14 cellular contexts compared by ENCODE assay signal in genomic region chr2:151819920-151820319, GRCh38. TPM values are rescaled to one million over a fixed set of nuclear protein-coding genes. Genes with fewer than 3 reads are reported as not detected.
DNase-seq lines count a peak whose midpoint lies in the region; ATAC-seq and TF ChIP-seq lines count a peak whose summit lies in the region.
"Had no signal": no experiment of that assay in that cellular context is flagged by ENCODE, and none has a peak within 500 bp of the region (broad histone marks: within the 10 kb centered on the region; RNA-seq: fewer than 3 reads in every experiment).

No MANE protein-coding gene starts in this region.

- ATAC-seq in GM18519 (IDR thresholded peaks at IDR 0.05; ENCODE audit: low FRiP score, unreplicated experiment) = peak; percentile 66
- ATAC-seq in GM21360 (IDR thresholded peaks at IDR 0.05; ENCODE audit: unreplicated experiment) = peak; percentile 82
- peak; percentile 68 for ATAC-seq in HG03060 (IDR thresholded peaks at IDR 0.05; ENCODE audit: low read depth, unreplicated experiment)
- ATAC-seq in activated T-cell treated with anti-CD3 and anti-CD28 coated beads, Interleukin-2, amount 50 U/mL, for 72 hours (replicated peaks in 1 of 2) = peak; percentile 96 to 99
- no peak for ATAC-seq in aorta (ENCODE audit: low FRiP score)
- ATAC-seq: esophagus mucosa, left lung had no signal

- peak overlapping the region; percentile 44 for H3K27ac Mint-ChIP-seq in activated T-cell treated with anti-CD3 and anti-CD28 coated beads, Interleukin-2, amount 50 U/mL, for 72 hours
- H3K27ac Mint-ChIP-seq: CD14-positive monocyte had no signal

- no peaks in the 10 kb centered on the region for H3K27me3 Mint-ChIP-seq in activated T-cell treated with anti-CD3 and anti-CD28 coated beads, Interleukin-2, amount 50 U/mL, for 72 hours (ENCODE audit: low read depth)

- no peaks in the 10 kb centered on the region for H3K36me3 ChIP-seq in aorta (ENCODE audit: control insufficient read depth in 1 of 2, insufficient read depth in 2 of 2, low read length in 1 of 2)

- H3K27ac ChIP-seq in aorta (ENCODE audit: low read depth in 1 of 2, low read length in 2 of 2) = no peak overlapping the region
- H3K27ac ChIP-seq: left lung, right atrium auricular region had no signal

- DNase-seq in activated T-cell treated with anti-CD3 and anti-CD28 coated beads, Interleukin-2, amount 50 U/mL, for 72 hours = peak in 1 of 2 donors; percentile 4
- DNase-seq in aorta (no peak), erythroblast (lab: John Stamatoyannopoulos, UW) (no peak), DMS114 treated with DMSO at 0.1 percent for 48 hours (lab: John Stamatoyannopoulos, UW; ENCODE audit: unreplicated experiment) (no peak)
- DNase-seq in stimulated activated naive CD4-positive, alpha-beta T cell treated with Interleukin-2 at 50 U/mL for 16 hours (lab: John Stamatoyannopoulos, UW) = no peak
- DNase-seq: activated CD4-positive, alpha-beta T cell treated with anti-CD3 and anti-CD28 coated beads for 48 hours; left lung; NCI-H446 treated with DMSO at 0.1 percent for 48 hours had no signal

- intact Hi-C loops in aorta (cut with DNase I) = loop anchor here (5.0 to 10.0 kb wide), 3 partner anchors 125 to 205 kb away; no protein-coding TSS in a partner anchor

- H3K4me3 Mint-ChIP-seq in activated T-cell treated with anti-CD3 and anti-CD28 coated beads, Interleukin-2, amount 50 U/mL, for 72 hours = peak overlapping the region; percentile 39 to 72
- H3K4me3 Mint-ChIP-seq: CD14-positive monocyte had no signal

- no peak for TF ChIP-seq POLR2A in erythroblast (IDR thresholded peaks at IDR 0.05; ENCODE audit: low read length)

- 96 to 97% methylated on average over 2 of the region's 2 CpGs for WGBS in aorta, 2 donors

- H3K36me3 Mint-ChIP-seq in activated T-cell treated with anti-CD3 and anti-CD28 coated beads, Interleukin-2, amount 50 U/mL, for 72 hours (ENCODE audit: insufficient read depth in 2 of 2) = peaks cover 3 to 4% of the 10 kb centered on the region in 2 donors

- H3K4me3 ChIP-seq in aorta (ENCODE audit: low read length in 2 of 2) = no peak overlapping the region
- H3K4me3 ChIP-seq: left lung, right atrium auricular region had no signal

- no peaks in the 10 kb centered on the region for H3K27me3 ChIP-seq in aorta (ENCODE audit: control insufficient read depth in 1 of 2, insufficient read depth in 2 of 2, low read length in 1 of 2)
- H3K27me3 ChIP-seq: left lung, right atrium auricular region had no signal

- peaks cover 4 to 5% of the 10 kb centered on the region in 2 donors for H3K4me1 ChIP-seq in aorta (ENCODE audit: control insufficient read depth in 1 of 2, insufficient read depth in 2 of 2, low read length in 2 of 2)

- peaks cover 56% of the 10 kb centered on the region for H3K4me1 Mint-ChIP-seq in activated T-cell treated with anti-CD3 and anti-CD28 coated beads, Interleukin-2, amount 50 U/mL, for 72 hours (ENCODE audit: low read depth)

- no peaks in the 10 kb centered on the region for H3K9me3 ChIP-seq in aorta (ENCODE audit: control insufficient read depth, low read length)
- H3K9me3 ChIP-seq: left lung, right atrium auricular region had no signal

- H3K9me3 Mint-ChIP-seq in activated T-cell treated with anti-CD3 and anti-CD28 coated beads, Interleukin-2, amount 50 U/mL, for 72 hours = no peaks in the 10 kb centered on the region
- H3K9me3 Mint-ChIP-seq: CD14-positive monocyte had no signal

RNA-seq across cellular contexts. Expression of gene ARL5A, which starts 8.3 kb away (rescaled TPM):
- 10 to 100 TPM; 38.4 to 46.3 TPM for total RNA-seq in activated T-cell treated with anti-CD3 and anti-CD28 coated beads, Interleukin-2, amount 50 U/mL, for 72 hours
- total RNA-seq in aorta = 10 to 100 TPM; 78.9 to 95.9 TPM
- 10 to 100 TPM; 19.1 to 76.6 TPM for polyA plus RNA-seq in aorta
